In the genomic region with DNA sequence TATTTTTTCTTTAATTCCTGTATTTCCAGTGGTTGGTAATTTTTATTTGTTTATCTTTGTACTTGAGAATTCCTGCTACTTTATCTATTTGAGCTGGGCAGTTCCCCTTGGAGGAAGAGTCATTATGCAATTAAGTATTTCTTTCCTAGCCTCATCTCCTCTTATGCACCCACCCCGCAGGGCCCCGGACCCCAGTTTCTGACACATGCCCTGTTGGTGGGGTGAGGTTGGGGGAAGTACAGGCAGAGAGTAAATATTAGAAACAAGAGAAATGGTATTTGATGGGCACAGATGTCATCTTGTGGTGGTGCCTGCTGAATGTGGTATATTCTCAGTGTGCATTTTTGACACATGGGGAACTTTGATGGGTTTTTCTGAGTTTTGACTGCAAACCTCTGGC, we compare ENCODE assay signal across 30 cellular contexts.
"Had no signal": no experiment of that assay in that cellular context is flagged by ENCODE, and none has a peak within 500 bp of the region (broad histone marks: within the 10 kb centered on the region; RNA-seq: fewer than 3 reads in every experiment).

No MANE protein-coding gene starts in this region.

- H3K27me3 ChIP-seq: ascending aorta, cardiac muscle cell had no signal

- H3K4me3 ChIP-seq: ascending aorta, cardiac muscle cell had no signal

- H3K9me3 ChIP-seq: ascending aorta had no signal

- H3K27ac ChIP-seq: ascending aorta, cardiac muscle cell, VCaP had no signal

- H3K36me3 ChIP-seq: ascending aorta, cardiac muscle cell had no signal

- DNase-seq: activated B cell treated with CpG ODN at 0.5 μM for 24 hours; activated CD4-positive, alpha-beta memory T cell treated with anti-CD3 and anti-CD28 coated beads for 36 hours; activated CD4-positive, alpha-beta T cell treated with anti-CD3 and anti-CD28 coated beads for 4 hours; activated CD4-positive, alpha-beta T cell treated with anti-CD3 and anti-CD28 coated beads, Interleukin-2, amount 50 U/mL, for 1 hour; activated CD4-positive, alpha-beta T cell treated with anti-CD3 and anti-CD28 coated beads, Interleukin-2, amount 50 U/mL, for 4 hours; activated CD4-positive, CD25-positive, alpha-beta regulatory T cell treated with anti-CD3 and anti-CD28 coated beads, Interleukin-2, amount 50 U/mL, for 72 hours; activated CD8-positive, alpha-beta memory T cell treated with anti-CD3 and anti-CD28 coated beads, Interleukin-2, amount 50 U/mL, for 4 hours; activated CD8-positive, alpha-beta T cell treated with anti-CD3 and anti-CD28 coated beads for 36 hours; activated effector memory CD4-positive, alpha-beta T cell treated with anti-CD3 and anti-CD28 coated beads, Interleukin-2, amount 50 U/mL, for 16 hours; activated gamma-delta T cell treated with Interleukin-2 at 50 U/mL for 16 hours; activated naive CD4-positive, alpha-beta T cell; activated naive CD4-positive, alpha-beta T cell treated with anti-CD3 and anti-CD28 coated beads for 36 hours; activated naive CD4-positive, alpha-beta T cell treated with anti-CD3 and anti-CD28 coated beads, Interleukin-2, amount 50 U/mL, for 16 hours; activated naive CD8-positive, alpha-beta T cell treated with anti-CD3 and anti-CD28 coated beads for 36 hours; activated T-cell treated with anti-CD3 and anti-CD28 coated beads for 4 hours; activated T-cell treated with anti-CD3 and anti-CD28 coated beads, Interleukin-2, amount 50 U/mL, for 1 hour; activated T-cell treated with anti-CD3 and anti-CD28 coated beads, Interleukin-2, amount 50 U/mL, for 4 hours; activated T-cell treated with anti-CD3 and anti-CD28 coated beads, Interleukin-2, amount 50 U/mL, for 72 hours; amygdala; anterior cingulate cortex; caudate nucleus; cerebellar nuclear complex; T-helper 1 cell; T-helper 2 cell; T-helper 9 cell had no signal

- ATAC-seq: activated CD8-positive, alpha-beta T cell treated with anti-CD3 and anti-CD28 coated beads for 36 hours; activated naive CD4-positive, alpha-beta T cell treated with anti-CD3 and anti-CD28 coated beads, Interleukin-2, amount 50 U/mL, for 72 hours; activated T-cell treated with anti-CD3 and anti-CD28 coated beads, Interleukin-2, amount 50 U/mL, for 4 hours; activated T-cell treated with anti-CD3 and anti-CD28 coated beads, Interleukin-2, amount 50 U/mL, for 72 hours; activated T-helper 17 cell treated with anti-CD3 and anti-CD28 coated beads, Interleukin-2, amount 50 U/mL, for 72 hours had no signal
